12 cellular contexts compared by ENCODE assay signal in genomic region chr22:36321797-36322601, GRCh38.
DNase-seq lines count a peak whose midpoint lies in the region; ATAC-seq and TF ChIP-seq lines count a peak whose summit lies in the region.
"Had no signal": no experiment of that assay in that cellular context is flagged by ENCODE, and none has a peak within 500 bp of the region (broad histone marks: within the 10 kb centered on the region; RNA-seq: fewer than 3 reads in every experiment).

No MANE protein-coding gene starts in this region.

- H3K36me3 ChIP-seq in BLaER1 treated with 17β-estradiol and CSF1 and Interleukin-3, amounts not matched to agents 10 nM and 100 nM = peaks cover 99 to 100% (median 100%) of the 10 kb centered on the region in 11 experiments
- peaks cover 0 to 99% (median 2%) of the 10 kb centered on the region in 3 donors for H3K36me3 ChIP-seq in Peyer's patch
- H3K36me3 ChIP-seq in gastroesophageal sphincter = peaks cover 0 to 89% of the 10 kb centered on the region in 2 donors
- H3K36me3 ChIP-seq in sigmoid colon = peaks cover 42 to 91% (median 79%) of the 10 kb centered on the region in 4 donors

- H3K4me1 ChIP-seq in BLaER1 treated with 17β-estradiol and CSF1 and Interleukin-3, amounts not matched to agents 10 nM and 100 nM = peaks cover 10 to 91% (median 55%) of the 10 kb centered on the region in 10 experiments; a peak in 19 of 20 replicates
- H3K4me1 ChIP-seq in Peyer's patch (peaks cover 0 to 39% (median 11%) of the 10 kb centered on the region in 4 donors), gastroesophageal sphincter (peaks cover 19 to 97% (median 41%) of the 10 kb centered on the region in 3 donors), sigmoid colon (peaks cover 0 to 93% (median 88%) of the 10 kb centered on the region in 4 donors)
- H3K4me1 ChIP-seq: parathyroid adenoma had no signal

- DNase-seq in Peyer's patch (no peak), sigmoid colon (no peak), ureter (ENCODE audit: low spot score) (no peak), iPS-NIHi11 (ENCODE audit: low spot score) (no peak), HK-2 (ENCODE audit: unreplicated experiment) (no peak)
- DNase-seq: activated CD8-positive, alpha-beta memory T cell treated with anti-CD3 and anti-CD28 coated beads, Interleukin-2, amount 50 U/mL, for 48 hours; kidney glomerular epithelial cell; testis had no signal

- no peaks in the 10 kb centered on the region for H3K9me3 ChIP-seq in BLaER1 treated with 17β-estradiol and CSF1 and Interleukin-3, amounts not matched to agents 10 nM and 100 nM (replicated peaks in 1 of 11)
- H3K9me3 ChIP-seq in Peyer's patch = no peaks in the 10 kb centered on the region
- H3K9me3 ChIP-seq in gastroesophageal sphincter = no peaks in the 10 kb centered on the region
- H3K9me3 ChIP-seq in sigmoid colon = no peaks in the 10 kb centered on the region
- H3K9me3 ChIP-seq: testis had no signal

- WGBS in gastroesophageal sphincter (ENCODE audit: low coverage in 1 of 2), 2 donors = 70 to 87% methylated on average over 2 to 4 of the region's 37 CpGs
- WGBS in sigmoid colon, 2 donors = 93 to 94% methylated on average over 37 of the region's 37 CpGs

- H3K27ac ChIP-seq in BLaER1 treated with 17β-estradiol and CSF1 and Interleukin-3, amounts not matched to agents 10 nM and 100 nM = peak overlapping the region in 6 of 11 experiments; percentile 17 to 35 (median 28); a peak in 7 of 22 replicates
- H3K27ac ChIP-seq in Peyer's patch = peak overlapping the region; percentile 40 to 91 (median 86)
- H3K27ac ChIP-seq in gastroesophageal sphincter = peak overlapping the region; percentile 99 to 100 (median 100)
- H3K27ac ChIP-seq in sigmoid colon = peak overlapping the region; percentile 96 to 100 (median 99)

- no peaks in the 10 kb centered on the region; a peak in 1 of 22 replicates for H3K27me3 ChIP-seq in BLaER1 treated with 17β-estradiol and CSF1 and Interleukin-3, amounts not matched to agents 10 nM and 100 nM
- H3K27me3 ChIP-seq in Peyer's patch (no peaks in the 10 kb centered on the region), gastroesophageal sphincter (no peaks in the 10 kb centered on the region), sigmoid colon (no peaks in the 10 kb centered on the region)
- H3K27me3 ChIP-seq: testis had no signal

- no peak overlapping the region for H3K4me3 ChIP-seq in BLaER1 treated with 17β-estradiol and CSF1 and Interleukin-3, amounts not matched to agents 10 nM and 100 nM
- H3K4me3 ChIP-seq in Peyer's patch = no peak overlapping the region
- H3K4me3 ChIP-seq in gastroesophageal sphincter = no peak overlapping the region
- H3K4me3 ChIP-seq in sigmoid colon = no peak overlapping the region
- H3K4me3 ChIP-seq: testis had no signal

- TF ChIP-seq POLR2A in Peyer's patch (IDR thresholded peaks at IDR 0.05) (no peak), gastroesophageal sphincter (IDR thresholded peaks at IDR 0.05) (no peak), sigmoid colon (IDR thresholded peaks at IDR 0.05) (no peak)

- H3K9ac ChIP-seq in BLaER1 treated with 17β-estradiol and CSF1 and Interleukin-3, amounts not matched to agents 10 nM and 100 nM = peak overlapping the region in 2 of 11 experiments; percentile 3 to 34; a peak in 4 of 22 replicates
- H3K9ac ChIP-seq: parathyroid adenoma had no signal

- TF ChIP-seq EP300 in gastroesophageal sphincter (IDR thresholded peaks at IDR 0.05) = no peak
- TF ChIP-seq EP300 in sigmoid colon (IDR thresholded peaks at IDR 0.05) = no peak

- intact Hi-C loops in sigmoid colon (cut with DNase I) = loop anchor here (5.0 kb wide), 1 partner anchor 35 kb away; no protein-coding TSS in a partner anchor

- ATAC-seq in gastroesophageal sphincter (no peak), HG03196 (IDR thresholded peaks at IDR 0.05; ENCODE audit: unreplicated experiment) (no peak)

- H4K20me1 ChIP-seq in BLaER1 treated with 17β-estradiol and CSF1 and Interleukin-3, amounts not matched to agents 10 nM and 100 nM = peaks cover 56 to 100% (median 100%) of the 10 kb centered on the region in 11 experiments; a peak in 21 of 22 replicates

- no peak for TF ChIP-seq CTCF in Peyer's patch (IDR thresholded peaks at IDR 0.05)
- no peak for TF ChIP-seq CTCF in gastroesophageal sphincter (IDR thresholded peaks at IDR 0.05)
- TF ChIP-seq CTCF in sigmoid colon (IDR thresholded peaks at IDR 0.05) = no peak

- no peak overlapping the region for H3K4me2 ChIP-seq in BLaER1 treated with 17β-estradiol and CSF1 and Interleukin-3, amounts not matched to agents 10 nM and 100 nM

Comparison
In these comparisons a context has a peak if more than half of its experiments do, and no peak if none do; other contexts are left out.
1. H3K27ac ChIP-seq: peak in every context shown above with its lines; median percentile 100 in gastroesophageal sphincter; 99 in sigmoid colon; 86 in Peyer's patch; 28 in BLaER1 treated with 17β-estradiol and CSF1 and Interleukin-3, amounts not matched to agents 10 nM and 100 nM.